10 cellular contexts compared by ENCODE assay signal in the genomic region with DNA sequence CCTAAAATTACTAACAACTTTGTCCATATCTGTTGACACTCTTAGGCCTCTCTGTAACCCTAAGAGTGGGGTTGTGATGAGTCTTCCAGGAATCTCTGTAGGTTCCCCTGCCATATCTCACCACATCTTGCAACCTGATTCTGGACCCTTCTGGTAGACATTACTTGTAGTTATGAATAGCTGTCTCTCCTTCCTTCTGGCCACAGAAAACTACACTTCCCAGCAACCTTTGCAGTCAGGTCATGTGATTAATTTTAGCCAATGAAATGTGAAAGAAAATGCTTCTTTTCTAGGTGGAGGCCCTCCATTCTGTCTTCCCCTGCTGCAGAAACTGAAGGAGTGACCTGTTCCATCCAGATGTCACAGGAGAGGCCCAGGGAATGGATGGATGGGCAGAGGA.
DNase-seq lines count a peak whose midpoint lies in the region; TF ChIP-seq lines count a peak whose summit lies in the region.
"Had no signal": no experiment of that assay in that cellular context is flagged by ENCODE, and none has a peak within 500 bp of the region (broad histone marks: within the 10 kb centered on the region; RNA-seq: fewer than 3 reads in every experiment).

No MANE protein-coding gene starts in this region.

- peak overlapping the region; percentile 52 for H3K27ac Mint-ChIP-seq in activated naive CD4-positive, alpha-beta T cell treated with anti-CD3 and anti-CD28 coated beads, Interleukin-2, amount 50 U/mL, for 24 hours
- H3K27ac Mint-ChIP-seq in IgD-negative memory B cell: peak overlapping the region in 2 of 3 donors; percentile 21 to 75
- H3K27ac Mint-ChIP-seq in activated T-helper 1 cell treated with anti-CD3 and anti-CD28 coated beads, Interleukin-12 subunit alpha, Interleukin-12 subunit beta, Interleukin-2, Interleukin-4 antibody, amounts not matched to agents 30 ng/mL and 10 ng/mL and 1 ng/mL, durations not matched to agents 14 hours and 24 hours and 36 hours: peak overlapping the region; percentile 76
- H3K27ac Mint-ChIP-seq in neural crest cell (ENCODE audit: unreplicated experiment): peak overlapping the region; percentile 21

- no peak overlapping the region for H3K4me3 Mint-ChIP-seq in activated naive CD4-positive, alpha-beta T cell treated with anti-CD3 and anti-CD28 coated beads, Interleukin-2, amount 50 U/mL, for 24 hours
- peak overlapping the region in 2 of 4 donors; percentile 1 to 38 for H3K4me3 Mint-ChIP-seq in IgD-negative memory B cell
- peak overlapping the region; percentile 35 for H3K4me3 Mint-ChIP-seq in activated T-helper 1 cell treated with anti-CD3 and anti-CD28 coated beads, Interleukin-12 subunit alpha, Interleukin-12 subunit beta, Interleukin-2, Interleukin-4 antibody, amounts not matched to agents 30 ng/mL and 10 ng/mL and 1 ng/mL, durations not matched to agents 14 hours and 24 hours and 36 hours
- no peak overlapping the region for H3K4me3 Mint-ChIP-seq in neural crest cell

- H3K36me3 Mint-ChIP-seq in activated naive CD4-positive, alpha-beta T cell treated with anti-CD3 and anti-CD28 coated beads, Interleukin-2, amount 50 U/mL, for 24 hours: peaks cover 40% of the 10 kb centered on the region
- H3K36me3 Mint-ChIP-seq in IgD-negative memory B cell (peaks cover 10% of the 10 kb centered on the region), neural crest cell (ENCODE audit: low read depth) (peaks cover 3% of the 10 kb centered on the region)
- H3K36me3 Mint-ChIP-seq in activated T-helper 1 cell treated with anti-CD3 and anti-CD28 coated beads, Interleukin-12 subunit alpha, Interleukin-12 subunit beta, Interleukin-2, Interleukin-4 antibody, amounts not matched to agents 30 ng/mL and 10 ng/mL and 1 ng/mL, durations not matched to agents 14 hours and 24 hours and 36 hours (ENCODE audit: low read depth): peaks cover 58% of the 10 kb centered on the region

- H3K4me1 Mint-ChIP-seq in activated naive CD4-positive, alpha-beta T cell treated with anti-CD3 and anti-CD28 coated beads, Interleukin-2, amount 50 U/mL, for 24 hours: peaks cover 6% of the 10 kb centered on the region
- H3K4me1 Mint-ChIP-seq in IgD-negative memory B cell (peaks cover 0 to 6% (median 2%) of the 10 kb centered on the region in 3 donors), neural crest cell (peaks cover 11% of the 10 kb centered on the region)
- H3K4me1 Mint-ChIP-seq in activated T-helper 1 cell treated with anti-CD3 and anti-CD28 coated beads, Interleukin-12 subunit alpha, Interleukin-12 subunit beta, Interleukin-2, Interleukin-4 antibody, amounts not matched to agents 30 ng/mL and 10 ng/mL and 1 ng/mL, durations not matched to agents 14 hours and 24 hours and 36 hours (ENCODE audit: low read depth): peaks cover 22% of the 10 kb centered on the region

- intact Hi-C loops in activated T-helper 1 cell treated with anti-CD3 and anti-CD28 coated beads, Interleukin-12 subunit alpha, Interleukin-12 subunit beta, Interleukin-2, Interleukin-4 antibody, amounts not matched to agents 30 ng/mL and 10 ng/mL and 1 ng/mL, durations not matched to agents 14 hours and 24 hours and 36 hours (cut with micrococcal nuclease): no loop called here

- no peak for TF ChIP-seq CTCF in neural crest cell (conservative IDR thresholded peaks at IDR 0.05)

- H3K9me3 Mint-ChIP-seq in activated naive CD4-positive, alpha-beta T cell treated with anti-CD3 and anti-CD28 coated beads, Interleukin-2, amount 50 U/mL, for 24 hours: no peaks in the 10 kb centered on the region
- H3K9me3 Mint-ChIP-seq in IgD-negative memory B cell (peaks cover 0 to 3% (median 0%) of the 10 kb centered on the region in 3 donors), neural crest cell (peaks cover 4% of the 10 kb centered on the region)
- peaks cover 3% of the 10 kb centered on the region for H3K9me3 Mint-ChIP-seq in activated T-helper 1 cell treated with anti-CD3 and anti-CD28 coated beads, Interleukin-12 subunit alpha, Interleukin-12 subunit beta, Interleukin-2, Interleukin-4 antibody, amounts not matched to agents 30 ng/mL and 10 ng/mL and 1 ng/mL, durations not matched to agents 14 hours and 24 hours and 36 hours

- no peak for DNase-seq in activated naive CD4-positive, alpha-beta T cell (lab: John Stamatoyannopoulos, UW)
- DNase-seq in activated T-helper 1 cell treated with anti-CD3 and anti-CD28 coated beads, Interleukin-12 subunit alpha, Interleukin-12 subunit beta, Interleukin-2, Interleukin-4 antibody, amounts not matched to agents 30 ng/mL and 10 ng/mL and 1 ng/mL, durations not matched to agents 14 hours and 24 hours and 36 hours (ENCODE audit: low spot score): no peak
- DNase-seq in neural crest cell (ENCODE audit: low read depth, low spot score) (no peak), NCI-H69 (lab: John Stamatoyannopoulos, UW) (no peak), H4 (ENCODE audit: low spot score) (no peak)
- DNase-seq in stimulated activated CD4-positive, alpha-beta T cell treated with anti-CD3 and anti-CD28 coated beads, Interleukin-2, amount 100 ng/mL, for 24 hours: no peak
- DNase-seq: activated CD8-positive, alpha-beta memory T cell treated with anti-CD3 and anti-CD28 coated beads for 24 hours; AML-193 had no signal

- no peaks in the 10 kb centered on the region for H3K27me3 Mint-ChIP-seq in activated naive CD4-positive, alpha-beta T cell treated with anti-CD3 and anti-CD28 coated beads, Interleukin-2, amount 50 U/mL, for 24 hours
- H3K27me3 Mint-ChIP-seq in IgD-negative memory B cell (no peaks in the 10 kb centered on the region), neural crest cell (ENCODE audit: low read depth) (no peaks in the 10 kb centered on the region)
- no peaks in the 10 kb centered on the region for H3K27me3 Mint-ChIP-seq in activated T-helper 1 cell treated with anti-CD3 and anti-CD28 coated beads, Interleukin-12 subunit alpha, Interleukin-12 subunit beta, Interleukin-2, Interleukin-4 antibody, amounts not matched to agents 30 ng/mL and 10 ng/mL and 1 ng/mL, durations not matched to agents 14 hours and 24 hours and 36 hours (ENCODE audit: insufficient read depth)

Comparison
In these comparisons a context has a peak if more than half of its experiments do, and no peak if none do; other contexts are left out.
1. H3K27ac Mint-ChIP-seq: peak in every context shown above with its lines; median percentile 76 in activated T-helper 1 cell treated with anti-CD3 and anti-CD28 coated beads, Interleukin-12 subunit alpha, Interleukin-12 subunit beta, Interleukin-2, Interleukin-4 antibody, amounts not matched to agents 30 ng/mL and 10 ng/mL and 1 ng/mL, durations not matched to agents 14 hours and 24 hours and 36 hours; 52 in activated naive CD4-positive, alpha-beta T cell treated with anti-CD3 and anti-CD28 coated beads, Interleukin-2, amount 50 U/mL, for 24 hours; 48 in IgD-negative memory B cell; 21 in neural crest cell.